1 cellular context compared by ENCODE assay signal in genomic region chr4:53199356-53199755, GRCh38.
TF ChIP-seq lines count a peak whose summit lies in the region.

No MANE protein-coding gene starts in this region.

TF ChIP-seq in endothelial cell of umbilical vein, 7 proteins besides CTCF, POLR2A, EP300 and RAD21 (continued from another document):
- TF ChIP-seq MAX (IDR thresholded peaks at IDR 0.05; ENCODE audit: insufficient read depth, insufficient read length), result no peak
